In genomic region chr6:26033942-26034354, GRCh38 we compare ENCODE assay signal across 8 cellular contexts. TPM values are rescaled to one million over a fixed set of nuclear protein-coding genes. Genes with fewer than 3 reads are reported as not detected.
DNase-seq lines count a peak whose midpoint lies in the region; ATAC-seq and TF ChIP-seq lines count a peak whose summit lies in the region.

No MANE protein-coding gene starts in this region.

- H3K27me3 Mint-ChIP-seq in stimulated activated naive B cell treated with anti-CD40 and anti-IgM and Interleukin-4, amounts not matched to agents 10 μg/mL and 1 μg/mL and 100 μg/mL, for 72 hours, result no peaks in the 10 kb centered on the region

- H3K9me3 Mint-ChIP-seq in stimulated activated naive B cell treated with anti-CD40 and anti-IgM and Interleukin-4, amounts not matched to agents 10 μg/mL and 1 μg/mL and 100 μg/mL, for 72 hours, result peaks cover 0 to 4% of the 10 kb centered on the region in 2 donors

- TF ChIP-seq CTCF in astrocyte of the cerebellum (IDR thresholded peaks at IDR 0.05; ENCODE audit: low read depth, low read length, missing control alignments) (no peak), kidney epithelial cell (IDR thresholded peaks at IDR 0.05; ENCODE audit: insufficient read depth, low read length, poor library complexity, severe bottlenecking) (no peak)

- H3K4me1 Mint-ChIP-seq in stimulated activated naive B cell treated with anti-CD40 and anti-IgM and Interleukin-4, amounts not matched to agents 10 μg/mL and 1 μg/mL and 100 μg/mL, for 72 hours, result peaks cover 12 to 36% of the 10 kb centered on the region in 2 donors

- H3K4me3 ChIP-seq in astrocyte of the cerebellum (ENCODE audit: low read depth, low read length) (peak overlapping the region; percentile 62), kidney epithelial cell (ENCODE audit: low read depth, low read length) (peak overlapping the region; percentile 21)

- peak overlapping the region; percentile 95 for H3K27ac Mint-ChIP-seq in stimulated activated naive B cell treated with anti-CD40 and anti-IgM and Interleukin-4, amounts not matched to agents 10 μg/mL and 1 μg/mL and 100 μg/mL, for 72 hours

- in situ Hi-C loops in astrocyte of the cerebellum (cut with HindIII; ENCODE audit: low sequenced_read_pairs), result loop anchor here (25.0 kb wide), 1 partner anchor 1103 kb away; a partner anchor contains a TSS

- no peaks in the 10 kb centered on the region for H3K36me3 ChIP-seq in kidney epithelial cell (ENCODE audit: control insufficient read depth, insufficient read depth, low read length)

- no peaks in the 10 kb centered on the region for H3K27me3 ChIP-seq in kidney epithelial cell (ENCODE audit: control insufficient read depth, insufficient read depth, low read length)

- no peak for DNase-seq in Right ventricle myocardium inferior (ENCODE audit: missing footprints)
- DNase-seq in cardiac septum (ENCODE audit: low spot score), result no peak
- no peak for DNase-seq in astrocyte of the cerebellum (ENCODE audit: low read depth)
- DNase-seq in kidney epithelial cell (ENCODE audit: low read depth), result no peak
- DNase-seq in stimulated activated naive B cell treated with anti-CD40 and anti-IgM and Interleukin-4, amounts not matched to agents 10 μg/mL and 1 μg/mL and 100 μg/mL, for 72 hours, result no peak
- no peak for DNase-seq in mesenteric fat pad (ENCODE audit: low spot score)
- DNase-seq in iPS-NIHi7 (ENCODE audit: extremely low spot score), result no peak

- peaks cover 5 to 8% of the 10 kb centered on the region in 2 donors for H3K36me3 Mint-ChIP-seq in stimulated activated naive B cell treated with anti-CD40 and anti-IgM and Interleukin-4, amounts not matched to agents 10 μg/mL and 1 μg/mL and 100 μg/mL, for 72 hours

- intact Hi-C loops in Right ventricle myocardium inferior (cut with DNase I) (no loop called here), cardiac septum (cut with DNase I) (loop anchor here (2.0 to 10.0 kb wide), 3 partner anchors 123 to 1781 kb away; a partner anchor contains a TSS)

- H3K4me3 Mint-ChIP-seq in stimulated activated naive B cell treated with anti-CD40 and anti-IgM and Interleukin-4, amounts not matched to agents 10 μg/mL and 1 μg/mL and 100 μg/mL, for 72 hours, result peak overlapping the region; percentile 88 to 89

- ATAC-seq in Right ventricle myocardium inferior, result peak; percentile 15
- no peak for ATAC-seq in stimulated activated naive B cell treated with anti-CD40 and anti-IgM and Interleukin-4, amounts not matched to agents 10 μg/mL and 1 μg/mL and 100 μg/mL, for 72 hours (replicated peaks)
- ATAC-seq in esophagus mucosa, result no peak

RNA-seq across cellular contexts. Expression of gene HFE, which starts 53.3 kb away (rescaled TPM):
- 5.3 TPM for total RNA-seq in Right ventricle myocardium inferior
- 2.4 TPM for total RNA-seq in cardiac septum
- total RNA-seq in kidney epithelial cell, result 1.4 and 2.6 TPM in 2 replicates
- 13.5 TPM for total RNA-seq in mesenteric fat pad
- 4.7 TPM for total RNA-seq in esophagus mucosa
